Comparison of ENCODE assay signal across 20 cellular contexts in the genomic region with DNA sequence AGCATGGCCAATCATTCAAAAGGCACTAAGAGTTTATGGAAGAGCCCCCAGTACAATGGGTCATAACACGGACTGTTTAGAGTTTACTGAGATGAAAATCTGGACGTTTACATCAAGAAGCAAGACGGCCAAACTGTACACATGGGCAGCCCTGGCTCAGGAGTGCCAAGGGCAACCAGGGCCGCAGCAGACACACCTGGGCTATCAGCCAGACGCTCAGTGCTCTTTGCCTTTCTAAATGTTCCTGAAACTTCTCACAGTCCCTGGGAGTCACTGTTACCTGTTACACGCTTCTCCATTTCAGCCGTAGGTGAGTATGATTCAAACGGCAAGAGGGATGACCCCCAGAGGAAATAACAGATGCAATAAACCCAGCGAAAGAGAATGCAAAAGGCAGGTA.
"Had no signal": no experiment of that assay in that cellular context is flagged by ENCODE, and none has a peak within 500 bp of the region (broad histone marks: within the 10 kb centered on the region; RNA-seq: fewer than 3 reads in every experiment).

No MANE protein-coding gene starts in this region.

- H3K4me3 ChIP-seq: coronary artery, gastrocnemius medialis, heart right ventricle, psoas muscle, sigmoid colon, thoracic aorta had no signal

- H3K27ac Mint-ChIP-seq: activated CD4-positive, alpha-beta memory T cell treated with anti-CD3 and anti-CD28 coated beads, Interleukin-2, amount 10 ng/mL, durations not matched to agents 7 days and 5 days; activated CD4-positive, alpha-beta T cell treated with anti-CD3 and anti-CD28 coated beads for 36 hours had no signal

- H3K27ac ChIP-seq: coronary artery, epithelial cell of prostate, gastrocnemius medialis, heart right ventricle, neutrophil, psoas muscle, sigmoid colon, thoracic aorta had no signal

- H3K36me3 ChIP-seq: gastrocnemius medialis, neutrophil, thoracic aorta had no signal

- H3K4me1 Mint-ChIP-seq: activated CD4-positive, alpha-beta memory T cell treated with anti-CD3 and anti-CD28 coated beads, Interleukin-2, amount 10 ng/mL, durations not matched to agents 7 days and 5 days; activated CD4-positive, alpha-beta T cell treated with anti-CD3 and anti-CD28 coated beads for 36 hours had no signal

- H3K27me3 ChIP-seq: gastrocnemius medialis, heart right ventricle, neutrophil, sigmoid colon had no signal

- H3K27me3 Mint-ChIP-seq: activated CD4-positive, alpha-beta memory T cell treated with anti-CD3 and anti-CD28 coated beads, Interleukin-2, amount 10 ng/mL, durations not matched to agents 7 days and 5 days; activated CD4-positive, alpha-beta T cell treated with anti-CD3 and anti-CD28 coated beads for 36 hours; naive B cell; stimulated activated naive CD8-positive, alpha-beta T cell treated with anti-CD3 and anti-CD28 coated beads, Interleukin-15, Interleukin-2, amounts not matched to agents 100 ng/mL and 50 ng/mL, for 24 hours had no signal

- ATAC-seq: activated CD4-positive, alpha-beta T cell treated with anti-CD3 and anti-CD28 coated beads for 36 hours; gastrocnemius medialis; heart right ventricle; left ventricle myocardium superior; psoas muscle had no signal

- H3K4me3 Mint-ChIP-seq: activated CD4-positive, alpha-beta memory T cell treated with anti-CD3 and anti-CD28 coated beads, Interleukin-2, amount 10 ng/mL, durations not matched to agents 7 days and 5 days; activated CD4-positive, alpha-beta T cell treated with anti-CD3 and anti-CD28 coated beads for 36 hours; naive B cell; stimulated activated naive CD8-positive, alpha-beta T cell treated with anti-CD3 and anti-CD28 coated beads, Interleukin-15, Interleukin-2, amounts not matched to agents 100 ng/mL and 50 ng/mL, for 24 hours had no signal

- DNase-seq: activated CD4-positive, alpha-beta memory T cell treated with anti-CD3 and anti-CD28 coated beads, Interleukin-2, amount 10 ng/mL, durations not matched to agents 7 days and 5 days; activated CD4-positive, alpha-beta T cell treated with anti-CD3 and anti-CD28 coated beads for 36 hours; activated naive CD4-positive, alpha-beta T cell treated with anti-CD3 and anti-CD28 coated beads, Interleukin-2, amount 50 U/mL, for 16 hours; caudate nucleus; effector memory CD4-positive, alpha-beta T cell; gastrocnemius medialis; heart right ventricle; left ventricle myocardium superior; midbrain; naive B cell; psoas muscle; sigmoid colon; stimulated activated CD4-positive, alpha-beta T cell treated with anti-CD3 and anti-CD28 coated beads, Interleukin-12 subunit alpha, Interleukin-12 subunit beta, amount 100 ng/mL, for 4 hours; stimulated activated CD4-positive, alpha-beta T cell treated with anti-CD3 and anti-CD28 coated beads, Interleukin-2, amount 100 ng/mL, for 48 hours; T1000 had no signal

- H3K4me1 ChIP-seq: gastrocnemius medialis, psoas muscle had no signal

- H3K9me3 Mint-ChIP-seq: activated CD4-positive, alpha-beta memory T cell treated with anti-CD3 and anti-CD28 coated beads, Interleukin-2, amount 10 ng/mL, durations not matched to agents 7 days and 5 days; naive B cell; stimulated activated naive CD8-positive, alpha-beta T cell treated with anti-CD3 and anti-CD28 coated beads, Interleukin-15, Interleukin-2, amounts not matched to agents 100 ng/mL and 50 ng/mL, for 24 hours had no signal

- H3K9me3 ChIP-seq: gastrocnemius medialis, heart right ventricle, neutrophil, psoas muscle, sigmoid colon, thoracic aorta had no signal
